5 cellular contexts compared by ENCODE assay signal in the genomic region with DNA sequence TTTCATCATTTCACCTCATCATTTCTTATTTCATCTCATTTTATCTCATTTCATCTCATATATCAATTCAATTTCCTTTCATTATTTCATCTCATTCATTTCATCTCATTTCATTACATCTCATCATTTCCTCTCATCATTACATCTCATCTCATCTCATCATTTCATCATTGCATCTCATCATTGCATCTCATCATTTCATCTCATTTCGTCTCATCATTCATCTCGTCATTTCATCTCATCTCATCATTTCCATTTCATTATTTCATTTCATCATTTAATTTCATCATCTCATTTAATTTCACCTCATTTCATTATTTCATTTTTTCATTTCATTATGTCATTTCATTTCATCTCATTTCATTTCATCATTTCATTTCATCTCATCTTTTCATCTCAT.
DNase-seq lines count a peak whose midpoint lies in the region; ATAC-seq, FAIRE-seq and TF ChIP-seq lines count a peak whose summit lies in the region.
"Not testable (repeated sequence)": the region's sequence is repeated elsewhere in the genome, so short reads cannot be mapped to it uniquely, and the experiment has no call there.

No MANE protein-coding gene starts in this region.

- H3K4me3 Mint-ChIP-seq in activated T-cell treated with anti-CD3 and anti-CD28 coated beads, Interleukin-2, amount 50 U/mL, for 24 hours; activated naive CD8-positive, alpha-beta T cell treated with anti-CD3 and anti-CD28 coated beads for 36 hours; stimulated activated naive CD8-positive, alpha-beta T cell treated with anti-CD3 and anti-CD28 coated beads, Interleukin-15, amount 100 ng/mL, for 72 hours: not testable (repeated sequence)

- POLR2A ChIA-PET in HEK293 (lab: Yijun Ruan, JAX); HepG2 (lab: Yijun Ruan, JAX): not testable (repeated sequence)

- H4K20me1 ChIP-seq in HepG2 (ENCODE audit: insufficient read depth, low read length), result not testable (repeated sequence)

- BruUV-seq in HepG2 (replicated peaks; lab: Mats Ljungman, UMichigan), result not testable (repeated sequence)

- not testable (repeated sequence) for H3K9me3 Mint-ChIP-seq in activated T-cell treated with anti-CD3 and anti-CD28 coated beads, Interleukin-2, amount 50 U/mL, for 24 hours; activated naive CD8-positive, alpha-beta T cell treated with anti-CD3 and anti-CD28 coated beads for 36 hours
- H3K9me3 Mint-ChIP-seq in stimulated activated naive CD8-positive, alpha-beta T cell treated with anti-CD3 and anti-CD28 coated beads, Interleukin-15, amount 100 ng/mL, for 72 hours, result peaks cover 4 to 16% of the 10 kb centered on the region in 2 donors

- H3K27me3 ChIP-seq in HepG2 (ENCODE audit: control insufficient read depth in 1 of 2, insufficient read depth in 2 of 2, low read length in 2 of 2), result not testable (repeated sequence)

- H3K4me1 ChIP-seq in HEK293 (ENCODE audit: control insufficient read depth, insufficient read depth, low read length); HepG2 (ENCODE audit: insufficient read depth, low read length): not testable (repeated sequence)

- H2AFZ ChIP-seq in HepG2 (ENCODE audit: low read length), result not testable (repeated sequence)

- H3K27ac ChIP-seq in HEK293 (ENCODE audit: extremely low read depth, low read depth, low read length); HepG2 (ENCODE audit: extremely low read length, insufficient read depth, low read length): not testable (repeated sequence)

- not testable (repeated sequence) for H3K9me3 ChIP-seq in HEK293 (ENCODE audit: control insufficient read depth, insufficient read depth, low read depth, low read length); HepG2 (ENCODE audit: low read length)

- not testable (repeated sequence) for H3K36me3 Mint-ChIP-seq in activated T-cell treated with anti-CD3 and anti-CD28 coated beads, Interleukin-2, amount 50 U/mL, for 24 hours (ENCODE audit: low read depth); activated naive CD8-positive, alpha-beta T cell treated with anti-CD3 and anti-CD28 coated beads for 36 hours

- not testable (repeated sequence) for TF ChIP-seq EP300 in HepG2 (IDR thresholded peaks at IDR 0.05; ENCODE audit: low read depth in 2 of 2, low read length in 2 of 2); HepG2 (CRISPR knock-in tag; IDR thresholded peaks at IDR 0.05; ENCODE audit: borderline replicate concordance)

- H3K36me3 ChIP-seq in HEK293 (ENCODE audit: control insufficient read depth in 2 of 2, insufficient read depth in 1 of 2, low read length in 2 of 2); HepG2 (replicated peaks in 1 of 2; ENCODE audit: control insufficient read depth in 1 of 2, insufficient read depth in 2 of 2, low read length in 2 of 2): not testable (repeated sequence)

- H3K79me2 ChIP-seq in HepG2 (ENCODE audit: insufficient read depth, low read length), result not testable (repeated sequence)

- ATAC-seq in HepG2; stimulated activated naive CD8-positive, alpha-beta T cell treated with anti-CD3 and anti-CD28 coated beads, Interleukin-15, amount 100 ng/mL, for 72 hours: not testable (repeated sequence)

- intact Hi-C loops in HepG2 (cut with micrococcal nuclease; ENCODE audit: unreplicated experiment), result not testable (repeated sequence)

- not testable (repeated sequence) for DNase-seq in activated T-cell treated with anti-CD3 and anti-CD28 coated beads, Interleukin-2, amount 50 U/mL, for 24 hours; activated naive CD8-positive, alpha-beta T cell treated with anti-CD3 and anti-CD28 coated beads for 36 hours; HepG2 (ENCODE audit: low spot score); stimulated activated naive CD8-positive, alpha-beta T cell treated with anti-CD3 and anti-CD28 coated beads, Interleukin-15, amount 100 ng/mL, for 72 hours

- TF ChIP-seq RAD21 in HepG2 (CRISPR knock-in tag; IDR thresholded peaks at IDR 0.05), result not testable (repeated sequence)

- not testable (repeated sequence) for H3K4me3 ChIP-seq in HEK293 (ENCODE audit: low read depth, low read length); HepG2 (replicated peaks in 1 of 3; ENCODE audit: insufficient read depth in 1 of 3, low read depth in 2 of 3, low read length in 3 of 3)

- H3K4me1 Mint-ChIP-seq in activated T-cell treated with anti-CD3 and anti-CD28 coated beads, Interleukin-2, amount 50 U/mL, for 24 hours (ENCODE audit: low read depth); activated naive CD8-positive, alpha-beta T cell treated with anti-CD3 and anti-CD28 coated beads for 36 hours; stimulated activated naive CD8-positive, alpha-beta T cell treated with anti-CD3 and anti-CD28 coated beads, Interleukin-15, amount 100 ng/mL, for 72 hours: not testable (repeated sequence)

- not testable (repeated sequence) for TF ChIP-seq POLR2A in HepG2 (IDR thresholded peaks at IDR 0.05; ENCODE audit: insufficient read depth in 1 of 2, low read depth in 2 of 2, low read length in 2 of 2)

- FAIRE-seq in HepG2 (lab: Jason Lieb, UNC), result not testable (repeated sequence)

- in situ Hi-C loops in HepG2 (cut with HindIII; ENCODE audit: extremely low pct_ligation_motif_present, low pct_unique_long_range_greater_than_20kb), result not testable (repeated sequence)

- peak overlapping the region; percentile 34 for H3K27ac Mint-ChIP-seq in activated T-cell treated with anti-CD3 and anti-CD28 coated beads, Interleukin-2, amount 50 U/mL, for 24 hours
- H3K27ac Mint-ChIP-seq in activated naive CD8-positive, alpha-beta T cell treated with anti-CD3 and anti-CD28 coated beads for 36 hours, result peak overlapping the region; percentile 44
- H3K27ac Mint-ChIP-seq in stimulated activated naive CD8-positive, alpha-beta T cell treated with anti-CD3 and anti-CD28 coated beads, Interleukin-15, amount 100 ng/mL, for 72 hours, result peak overlapping the region; percentile 75 to 84

- not testable (repeated sequence) for H3K4me2 ChIP-seq in HepG2 (ENCODE audit: low read depth, low read length)

- H3K9ac ChIP-seq in HepG2 (ENCODE audit: insufficient read depth, low read depth, low read length), result not testable (repeated sequence)

- H3K27me3 Mint-ChIP-seq in activated T-cell treated with anti-CD3 and anti-CD28 coated beads, Interleukin-2, amount 50 U/mL, for 24 hours; activated naive CD8-positive, alpha-beta T cell treated with anti-CD3 and anti-CD28 coated beads for 36 hours: not testable (repeated sequence)
- peaks cover 16% of the 10 kb centered on the region for H3K27me3 Mint-ChIP-seq in stimulated activated naive CD8-positive, alpha-beta T cell treated with anti-CD3 and anti-CD28 coated beads, Interleukin-15, amount 100 ng/mL, for 72 hours

- CTCF ChIA-PET in HEK293 (lab: Yijun Ruan, JAX); HepG2 (lab: Yijun Ruan, JAX; ENCODE audit: low intra/inter-chr PET ratio, low total read pairs): not testable (repeated sequence)

- TF ChIP-seq CTCF in HEK293 (tag by site-specific recombination; IDR thresholded peaks at IDR 0.05); HepG2 (CRISPR knock-in tag; IDR thresholded peaks at IDR 0.05): not testable (repeated sequence)

- WGBS in HepG2 (ENCODE audit: low lambda C conversion rate), result 0% methylated on average over 2 of the region's 2 CpGs

TF ChIP-seq in HEK293, 187 proteins besides CTCF, POLR2A, EP300 and RAD21:
- TF ChIP-seq, protein P1, sequence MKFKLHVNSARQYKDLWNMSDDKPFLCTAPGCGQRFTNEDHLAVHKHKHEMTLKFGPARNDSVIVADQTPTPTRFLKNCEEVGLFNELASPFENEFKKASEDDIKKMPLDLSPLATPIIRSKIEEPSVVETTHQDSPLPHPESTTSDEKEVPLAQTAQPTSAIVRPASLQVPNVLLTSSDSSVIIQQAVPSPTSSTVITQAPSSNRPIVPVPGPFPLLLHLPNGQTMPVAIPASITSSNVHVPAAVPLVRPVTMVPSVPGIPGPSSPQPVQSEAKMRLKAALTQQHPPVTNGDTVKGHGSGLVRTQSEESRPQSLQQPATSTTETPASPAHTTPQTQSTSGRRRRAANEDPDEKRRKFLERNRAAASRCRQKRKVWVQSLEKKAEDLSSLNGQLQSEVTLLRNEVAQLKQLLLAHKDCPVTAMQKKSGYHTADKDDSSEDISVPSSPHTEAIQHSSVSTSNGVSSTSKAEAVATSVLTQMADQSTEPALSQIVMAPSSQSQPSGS (tag by site-specific recombination; IDR thresholded peaks at IDR 0.05; ENCODE audit: low read depth), result peak; percentile 72
- TF ChIP-seq ZBTB17 (tag by site-specific recombination; IDR thresholded peaks at IDR 0.05), result 0 out of 2 replicates have a peak, but pooled peaks have one; percentile 14
- 0 out of 2 replicates have a peak, but pooled peaks have one; percentile 25 for TF ChIP-seq ZNF366 (tag by site-specific recombination; conservative IDR thresholded peaks at IDR 0.05)

TF ChIP-seq in HepG2, 621 proteins besides CTCF, POLR2A, EP300 and RAD21:
- peak; percentile 75 for TF ChIP-seq ATF7 (IDR thresholded peaks at IDR 0.05)
- not testable (repeated sequence) for TF ChIP-seq ATF7 (CRISPR knock-in tag; IDR thresholded peaks at IDR 0.05)
TF ChIP-seq in HepG2: peak in this region for 1; not testable (repeated sequence) for 620.
